Comparison of ENCODE assay signal across 11 cellular contexts in the genomic region with DNA sequence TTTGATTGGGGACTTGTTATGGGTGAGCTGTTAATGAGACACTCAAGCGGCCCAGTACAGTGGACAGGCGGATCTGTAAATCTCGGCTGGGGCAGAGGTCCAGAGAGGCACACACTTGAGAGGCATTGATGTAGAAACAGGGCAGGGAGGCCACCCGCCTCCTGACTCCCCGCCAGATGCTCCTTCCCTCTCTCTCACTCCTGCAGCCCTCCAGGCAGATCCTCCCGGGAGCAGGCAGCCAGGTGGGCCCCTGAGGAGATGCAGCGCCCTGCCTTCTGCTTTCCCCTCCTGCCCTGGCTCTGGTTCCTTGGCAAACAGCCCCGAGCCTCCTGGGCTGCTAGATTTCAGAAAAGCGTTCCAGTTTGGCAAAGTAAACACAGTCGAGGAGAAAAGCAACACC. TPM values are rescaled to one million over a fixed set of nuclear protein-coding genes. Genes with fewer than 3 reads are reported as not detected.
DNase-seq lines count a peak whose midpoint lies in the region; ATAC-seq and TF ChIP-seq lines count a peak whose summit lies in the region.
"Had no signal": no experiment of that assay in that cellular context is flagged by ENCODE, and none has a peak within 500 bp of the region (broad histone marks: within the 10 kb centered on the region; RNA-seq: fewer than 3 reads in every experiment).

No MANE protein-coding gene starts in this region.

- H3F3A ChIP-seq in SK-N-SH (replicated peaks; ENCODE audit: insufficient read depth), result peaks cover 13% of the 10 kb centered on the region

- peaks cover 0 to 8% of the 10 kb centered on the region in 2 experiments; a peak in 1 of 4 replicates for H3K4me1 ChIP-seq in SK-N-SH (ENCODE audit: control insufficient read depth in 1 of 2, insufficient read depth in 2 of 2, low read depth in 1 of 2, low read length in 1 of 2)
- H3K4me1 ChIP-seq in lower lobe of right lung, result peaks cover 6% of the 10 kb centered on the region
- no peaks in the 10 kb centered on the region for H3K4me1 ChIP-seq in adrenal gland (replicated peaks in 1 of 2)
- peaks cover 0 to 3% (median 0%) of the 10 kb centered on the region in 9 donors for H3K4me1 ChIP-seq in heart right ventricle
- H3K4me1 ChIP-seq: right lobe of liver had no signal

- H3K9me3 ChIP-seq in SK-N-SH (no peaks in the 10 kb centered on the region), lower lobe of right lung (no peaks in the 10 kb centered on the region), adrenal gland (replicated peaks in 1 of 3) (no peaks in the 10 kb centered on the region), heart right ventricle (peaks cover 0 to 6% (median 0%) of the 10 kb centered on the region in 11 donors)
- peaks cover 4% of the 10 kb centered on the region for H3K9me3 ChIP-seq in CD4-positive, alpha-beta T cell (ENCODE audit: control insufficient read depth, low read length)
- H3K9me3 ChIP-seq: mucosa of descending colon, right lobe of liver had no signal

- peak; percentile 74 to 81 for ATAC-seq in lower lobe of right lung
- ATAC-seq in CD4-positive, alpha-beta T cell (ENCODE audit: poor library complexity), result no peak
- no peak for ATAC-seq in heart right ventricle
- ATAC-seq: mucosa of descending colon had no signal

- no peak overlapping the region for H2AFZ ChIP-seq in SK-N-SH (ENCODE audit: low read depth)

- 0% methylated on average over 4 of the region's 10 CpGs for WGBS in SK-N-SH (ENCODE audit: low lambda C conversion rate)
- WGBS in adrenal gland, 4 donors, result 28 to 39% (median 33%) methylated on average over 10 of the region's 10 CpGs
- 17 to 20% methylated on average over 10 of the region's 10 CpGs for WGBS in heart right ventricle, 2 donors

- no peak for TF ChIP-seq CTCF in SK-N-SH (IDR thresholded peaks at IDR 0.05)
- TF ChIP-seq CTCF in lower lobe of right lung (IDR thresholded peaks at IDR 0.05), result no peak
- TF ChIP-seq CTCF in adrenal gland (IDR thresholded peaks at IDR 0.05), result no peak
- TF ChIP-seq CTCF in CD4-positive, alpha-beta T cell (IDR thresholded peaks at IDR 0.05), result no peak
- no peak for TF ChIP-seq CTCF in heart right ventricle (IDR thresholded peaks at IDR 0.05)

- DNase-seq in D341Med (ENCODE audit: low spot score), result peak; percentile 65
- DNase-seq in NCI-H2029 (lab: John Stamatoyannopoulos, UW), result peak; percentile 15
- DNase-seq in SK-N-SH, result peak; percentile 59
- peak; percentile 59 for DNase-seq in lower lobe of right lung
- no peak for DNase-seq in adrenal gland
- no peak for DNase-seq in CD4-positive, alpha-beta T cell
- no peak for DNase-seq in heart right ventricle
- no peak for DNase-seq in NCI-H526 treated with DMSO at 0.1 percent for 48 hours (lab: John Stamatoyannopoulos, UW)
- DNase-seq: AML-193, mucosa of descending colon, right lobe of liver had no signal

- POLR2A ChIA-PET in SK-N-SH (lab: Yijun Ruan, JAX), result no interaction called here
- POLR2A ChIA-PET in CD4-positive, alpha-beta T cell (lab: Charles Lee), result no interaction called here

- no peaks in the 10 kb centered on the region for H4K20me1 ChIP-seq in SK-N-SH (ENCODE audit: insufficient read depth)

- H3K27me3 Mint-ChIP-seq in CD4-positive, alpha-beta T cell, result peaks cover 36% of the 10 kb centered on the region

- no peak overlapping the region for H3K27ac Mint-ChIP-seq in CD4-positive, alpha-beta T cell

- H3K4me3 ChIP-seq in SK-N-SH (ENCODE audit: low read depth in 2 of 2, low read length in 1 of 2), result no peak overlapping the region
- H3K4me3 ChIP-seq in lower lobe of right lung, result no peak overlapping the region
- H3K4me3 ChIP-seq in adrenal gland, result no peak overlapping the region
- H3K4me3 ChIP-seq in heart right ventricle, result no peak overlapping the region
- H3K4me3 ChIP-seq: mucosa of descending colon, right lobe of liver had no signal

- H3K36me3 ChIP-seq in SK-N-SH (replicated peaks in 1 of 2; ENCODE audit: control insufficient read depth in 1 of 2, insufficient read depth in 2 of 2, low read length in 1 of 2) (no peaks in the 10 kb centered on the region), lower lobe of right lung (no peaks in the 10 kb centered on the region), adrenal gland (replicated peaks in 1 of 2) (no peaks in the 10 kb centered on the region), heart right ventricle (no peaks in the 10 kb centered on the region)
- H3K36me3 ChIP-seq: right lobe of liver had no signal

- no peak for TF ChIP-seq EP300 in SK-N-SH (IDR thresholded peaks at IDR 0.05; ENCODE audit: borderline replicate concordance in 1 of 2, low read depth in 1 of 2, low read length in 1 of 2)

- H3K27me3 ChIP-seq in SK-N-SH (ENCODE audit: insufficient read depth) (peaks cover 11% of the 10 kb centered on the region; the same call in 1 of the 2 replicates), lower lobe of right lung (ENCODE audit: low read depth) (peaks cover 4% of the 10 kb centered on the region), adrenal gland (no peaks in the 10 kb centered on the region), heart right ventricle (peaks cover 0 to 47% (median 40%) of the 10 kb centered on the region in 7 donors)
- H3K27me3 ChIP-seq in CD4-positive, alpha-beta T cell (ENCODE audit: control insufficient read depth, insufficient read depth, low read length), result peaks cover 6% of the 10 kb centered on the region
- H3K27me3 ChIP-seq: right lobe of liver had no signal

- H3K79me2 ChIP-seq in SK-N-SH (ENCODE audit: insufficient read depth), result no peaks in the 10 kb centered on the region

- intact Hi-C loops in lower lobe of right lung (cut with DNase I), result no loop called here
- intact Hi-C loops in adrenal gland (cut with DNase I), result no loop called here
- intact Hi-C loops in CD4-positive, alpha-beta T cell (cut with DNase I, micrococcal nuclease), result no loop called here
- intact Hi-C loops in heart right ventricle (cut with DNase I), result no loop called here

- no peak for TF ChIP-seq POLR2A in adrenal gland (IDR thresholded peaks at IDR 0.05)

- no peak overlapping the region for H3K4me2 ChIP-seq in SK-N-SH

- H3K4me1 Mint-ChIP-seq in CD4-positive, alpha-beta T cell (ENCODE audit: low read depth), result no peaks in the 10 kb centered on the region

- H3K9ac ChIP-seq in SK-N-SH, result no peak overlapping the region

- H3K4me3 Mint-ChIP-seq in CD4-positive, alpha-beta T cell, result no peak overlapping the region

- CTCF ChIA-PET in SK-N-SH (lab: Yijun Ruan, JAX), result interaction anchor here (1.0 to 2.9 kb wide), 4 partner anchors 14 to 176 kb away, joined by 6 to 16 read pairs (median 6); no protein-coding TSS in a partner anchor
- CTCF ChIA-PET in CD4-positive, alpha-beta T cell (lab: Charles Lee), result no interaction called here

- H3K9me2 ChIP-seq in SK-N-SH, result no peaks in the 10 kb centered on the region

- peaks cover 2% of the 10 kb centered on the region for H3K9me3 Mint-ChIP-seq in CD4-positive, alpha-beta T cell

- TF ChIP-seq RAD21 in SK-N-SH (IDR thresholded peaks at IDR 0.05; ENCODE audit: low read length), result no peak

- no peak overlapping the region for H3K27ac ChIP-seq in SK-N-SH (ENCODE audit: low read depth in 2 of 2, low read length in 1 of 2)
- no peak overlapping the region for H3K27ac ChIP-seq in lower lobe of right lung
- H3K27ac ChIP-seq in adrenal gland, result no peak overlapping the region
- no peak overlapping the region for H3K27ac ChIP-seq in CD4-positive, alpha-beta T cell (ENCODE audit: low read depth, low read length)
- no peak overlapping the region for H3K27ac ChIP-seq in heart right ventricle
- H3K27ac ChIP-seq: right lobe of liver had no signal

- H3K36me3 Mint-ChIP-seq in CD4-positive, alpha-beta T cell (ENCODE audit: low read depth), result no peaks in the 10 kb centered on the region

TF ChIP-seq in SK-N-SH, 30 proteins besides CTCF, POLR2A, EP300 and RAD21 (continues in another document):
- TF ChIP-seq GABPA (IDR thresholded peaks at IDR 0.05; ENCODE audit: low read depth) (no peak), MEF2A (IDR thresholded peaks at IDR 0.05; ENCODE audit: borderline replicate concordance, low read depth) (no peak), YY1 (IDR thresholded peaks at IDR 0.05; ENCODE audit: low read depth) (no peak), TAF1 (IDR thresholded peaks at IDR 0.05; ENCODE audit: borderline replicate concordance, low read depth, low read length) (no peak)
- TF ChIP-seq, protein P1, sequence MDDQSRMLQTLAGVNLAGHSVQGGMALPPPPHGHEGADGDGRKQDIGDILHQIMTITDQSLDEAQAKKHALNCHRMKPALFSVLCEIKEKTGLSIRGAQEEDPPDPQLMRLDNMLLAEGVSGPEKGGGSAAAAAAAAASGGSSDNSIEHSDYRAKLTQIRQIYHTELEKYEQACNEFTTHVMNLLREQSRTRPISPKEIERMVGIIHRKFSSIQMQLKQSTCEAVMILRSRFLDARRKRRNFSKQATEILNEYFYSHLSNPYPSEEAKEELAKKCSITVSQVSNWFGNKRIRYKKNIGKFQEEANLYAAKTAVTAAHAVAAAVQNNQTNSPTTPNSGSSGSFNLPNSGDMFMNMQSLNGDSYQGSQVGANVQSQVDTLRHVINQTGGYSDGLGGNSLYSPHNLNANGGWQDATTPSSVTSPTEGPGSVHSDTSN (IDR thresholded peaks at IDR 0.05), result no peak
- TF ChIP-seq, protein P2, sequence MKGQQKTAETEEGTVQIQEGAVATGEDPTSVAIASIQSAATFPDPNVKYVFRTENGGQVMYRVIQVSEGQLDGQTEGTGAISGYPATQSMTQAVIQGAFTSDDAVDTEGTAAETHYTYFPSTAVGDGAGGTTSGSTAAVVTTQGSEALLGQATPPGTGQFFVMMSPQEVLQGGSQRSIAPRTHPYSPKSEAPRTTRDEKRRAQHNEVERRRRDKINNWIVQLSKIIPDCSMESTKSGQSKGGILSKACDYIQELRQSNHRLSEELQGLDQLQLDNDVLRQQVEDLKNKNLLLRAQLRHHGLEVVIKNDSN (IDR thresholded peaks at IDR 0.05; ENCODE audit: borderline replicate concordance, low read depth), result no peak
- TF ChIP-seq, protein P3, sequence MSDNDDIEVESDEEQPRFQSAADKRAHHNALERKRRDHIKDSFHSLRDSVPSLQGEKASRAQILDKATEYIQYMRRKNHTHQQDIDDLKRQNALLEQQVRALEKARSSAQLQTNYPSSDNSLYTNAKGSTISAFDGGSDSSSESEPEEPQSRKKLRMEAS (IDR thresholded peaks at IDR 0.05; ENCODE audit: low read depth), result no peak

RNA-seq across cellular contexts. Expression of a gene that starts 29.2 kb away (rescaled TPM):
- polyA plus RNA-seq in SK-N-SH (2012; rRNA removed), result 0.29 and 0.30 TPM in 2 replicates
- 0.14 and 0.20 TPM in 2 replicates for polyA plus RNA-seq in SK-N-SH (2012; cell fraction: cytosol; rRNA removed)
- 0.13 and 0.16 TPM in 2 replicates for polyA plus RNA-seq in SK-N-SH (2012; cell fraction: nucleus; rRNA removed)
- total RNA-seq in lower lobe of right lung, result 11.7 TPM
- 10 to 100 TPM in 1 of 8 donors, 1 to 10 TPM in 7; 2.0 to 11.5 (median 4.3) TPM for total RNA-seq in adrenal gland
- 1 to 10 TPM; 1.8 to 4.0 (median 2.7) TPM for polyA plus RNA-seq in adrenal gland
- total RNA-seq in CD4-positive, alpha-beta T cell, result 1 to 10 TPM; 1.2 to 1.3 TPM
- 1 to 10 TPM; 2.0 to 3.7 (median 2.6) TPM for total RNA-seq in heart right ventricle
- 1 to 10 TPM in 1 of 2 donors, under 1 TPM in 1; 0.51 to 1.2 TPM for polyA plus RNA-seq in heart right ventricle

Comparison
In these comparisons a context has a peak if more than half of its experiments do, and no peak if none do; other contexts are left out.
1. DNase-seq: peak in D341Med (single experiment), NCI-H2029 (single experiment), SK-N-SH (single experiment) and lower lobe of right lung (single experiment); none in adrenal gland (0 of 7), CD4-positive, alpha-beta T cell (0 of 10), heart right ventricle (0 of 2) and NCI-H526 treated with DMSO at 0.1 percent for 48 hours (single experiment).
2. ATAC-seq: peak in lower lobe of right lung (2 of 2); none in CD4-positive, alpha-beta T cell (single experiment) and heart right ventricle (0 of 8).